9 cellular contexts compared by ENCODE assay signal in genomic region chr15:28871168-28871567, GRCh38. TPM values are rescaled to one million over a fixed set of nuclear protein-coding genes. Genes with fewer than 3 reads are reported as not detected.
"Had no signal": no experiment of that assay in that cellular context is flagged by ENCODE, and none has a peak within 500 bp of the region (broad histone marks: within the 10 kb centered on the region; RNA-seq: fewer than 3 reads in every experiment).

No MANE protein-coding gene starts in this region.

- FAIRE-seq: G401.6, GM12878, GM12891, GM12892, GM18507, GM19239 had no signal

- DNase-seq: GDM1, GF-D8 had no signal

- H3K4me3 ChIP-seq: GM12878 had no signal

- ATAC-seq: GM12878 had no signal

RNA-seq across cellular contexts. Expression of gene GOLGA6L7, which starts 22.7 kb away (rescaled TPM):
- total RNA-seq: G401, GM12878 had no signal
- polyA plus RNA-seq: GM12878 had no signal
